In the genomic region with DNA sequence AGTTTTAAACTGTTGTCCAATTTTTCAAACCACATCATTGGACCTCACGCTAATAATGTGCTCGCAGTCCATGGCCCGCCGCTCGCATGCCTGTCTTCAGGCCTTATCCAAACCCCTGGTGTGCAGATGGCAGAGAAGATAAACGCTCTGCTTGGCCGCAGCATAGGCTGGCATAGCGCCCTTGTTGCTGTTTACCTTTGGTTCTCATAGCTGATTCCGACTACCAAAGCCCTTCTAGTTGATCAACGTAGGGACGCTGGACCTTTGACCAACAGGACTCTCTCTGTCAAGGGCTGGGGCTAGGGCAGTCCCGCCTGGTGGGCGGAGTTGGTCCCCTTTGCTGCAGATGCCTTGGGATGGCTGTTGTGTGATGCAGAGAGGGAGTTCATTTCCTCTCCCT, we compare ENCODE assay signal across 1 cellular context.
TF ChIP-seq lines count a peak whose summit lies in the region.

No MANE protein-coding gene starts in this region.

TF ChIP-seq in H1, 55 proteins besides CTCF, POLR2A, EP300 and RAD21:
- TF ChIP-seq TAF7 (optimal IDR thresholded peaks at IDR 0.05; ENCODE audit: borderline replicate concordance, low read depth, low read length) = no peak
- no peak for TF ChIP-seq CREB1 (IDR thresholded peaks at IDR 0.05)
- TF ChIP-seq, protein P1, sequence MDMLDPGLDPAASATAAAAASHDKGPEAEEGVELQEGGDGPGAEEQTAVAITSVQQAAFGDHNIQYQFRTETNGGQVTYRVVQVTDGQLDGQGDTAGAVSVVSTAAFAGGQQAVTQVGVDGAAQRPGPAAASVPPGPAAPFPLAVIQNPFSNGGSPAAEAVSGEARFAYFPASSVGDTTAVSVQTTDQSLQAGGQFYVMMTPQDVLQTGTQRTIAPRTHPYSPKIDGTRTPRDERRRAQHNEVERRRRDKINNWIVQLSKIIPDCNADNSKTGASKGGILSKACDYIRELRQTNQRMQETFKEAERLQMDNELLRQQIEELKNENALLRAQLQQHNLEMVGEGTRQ (IDR thresholded peaks at IDR 0.05; ENCODE audit: low read length) = no peak
- peak; percentile 71; the same call in 1 of the 2 replicates for TF ChIP-seq POLR2AphosphoS5 (IDR thresholded peaks at IDR 0.05; ENCODE audit: low read depth, low read length)
- TF ChIP-seq RFX5 (IDR thresholded peaks at IDR 0.05; ENCODE audit: borderline replicate concordance, low read depth, low read length) = no peak
